Comparison of ENCODE assay signal across 17 cellular contexts in genomic region chr2:236336575-236337464, GRCh38.
DNase-seq lines count a peak whose midpoint lies in the region; ATAC-seq and TF ChIP-seq lines count a peak whose summit lies in the region.
"Had no signal": no experiment of that assay in that cellular context is flagged by ENCODE, and none has a peak within 500 bp of the region (broad histone marks: within the 10 kb centered on the region; RNA-seq: fewer than 3 reads in every experiment).

No MANE protein-coding gene starts in this region.

- no peak overlapping the region for H3K27ac ChIP-seq in right atrium auricular region
- H3K27ac ChIP-seq in esophagus squamous epithelium, result peak overlapping the region in 3 of 4 donors; percentile 77 to 88 (median 80)
- peak overlapping the region; percentile 72 to 79 for H3K27ac ChIP-seq in tibial artery
- H3K27ac ChIP-seq: HL-60 had no signal

- peaks cover 22% of the 10 kb centered on the region for H3K9me3 Mint-ChIP-seq in nephron progenitor cell
- H3K9me3 Mint-ChIP-seq in activated naive CD4-positive, alpha-beta T cell treated with anti-CD3 and anti-CD28 coated beads, Interleukin-2, amount 50 U/mL, for 72 hours, result no peaks in the 10 kb centered on the region

- peak overlapping the region; percentile 30 for H3K27ac Mint-ChIP-seq in nephron progenitor cell
- H3K27ac Mint-ChIP-seq in activated naive CD4-positive, alpha-beta T cell treated with anti-CD3 and anti-CD28 coated beads, Interleukin-2, amount 50 U/mL, for 72 hours, result no peak overlapping the region

- DNase-seq in right atrium auricular region (ENCODE audit: low spot score) (peak; percentile 26), Right ventricle myocardium superior (no peak), esophagus squamous epithelium (lab: John Stamatoyannopoulos, UW) (no peak), nephron progenitor cell (no peak), tibial artery (no peak), HuH-7.5 (ENCODE audit: low spot score) (no peak)
- no peak for DNase-seq in activated T-cell treated with anti-CD3 and anti-CD28 coated beads, Interleukin-2, amount 50 U/mL, for 1 hour
- no peak for DNase-seq in activated naive CD4-positive, alpha-beta T cell treated with anti-CD3 and anti-CD28 coated beads, Interleukin-2, amount 50 U/mL, for 72 hours (ENCODE audit: low spot score in 2 of 2)
- DNase-seq: 8988T; DMS79 treated with DMSO at 0.1 percent for 48 hours; NCI-H187; NCI-H69; NK-92 treated with Interleukin-12 subunit alpha and Interleukin-12 subunit beta, amount 100 ng/mL, for 24 hours; OCI-M1 had no signal

- H3K4me3 ChIP-seq in right atrium auricular region (no peak overlapping the region), esophagus squamous epithelium (no peak overlapping the region), tibial artery (no peak overlapping the region)
- H3K4me3 ChIP-seq: HAP-1, K562 had no signal

- peaks cover 27% of the 10 kb centered on the region for H3K4me1 Mint-ChIP-seq in nephron progenitor cell

- peaks cover 61% of the 10 kb centered on the region for H3K36me3 Mint-ChIP-seq in nephron progenitor cell (ENCODE audit: low read depth)
- H3K36me3 Mint-ChIP-seq in activated naive CD4-positive, alpha-beta T cell treated with anti-CD3 and anti-CD28 coated beads, Interleukin-2, amount 50 U/mL, for 72 hours, result no peaks in the 10 kb centered on the region

- no peak overlapping the region for H3K4me3 Mint-ChIP-seq in nephron progenitor cell

- intact Hi-C loops in Right ventricle myocardium superior (cut with DNase I) (no loop called here), esophagus squamous epithelium (cut with DNase I) (no loop called here), tibial artery (cut with DNase I; ENCODE audit: low total_unique reads) (no loop called here)

- H3K4me1 ChIP-seq in right atrium auricular region (no peaks in the 10 kb centered on the region), esophagus squamous epithelium (peaks cover 0 to 18% (median 0%) of the 10 kb centered on the region in 3 donors), tibial artery (peaks cover 0 to 50% (median 16%) of the 10 kb centered on the region in 4 donors)
- H3K4me1 ChIP-seq: HAP-1 had no signal

- no peak for ATAC-seq in Right ventricle myocardium superior (ENCODE audit: poor library complexity)
- ATAC-seq in activated naive CD4-positive, alpha-beta T cell treated with anti-CD3 and anti-CD28 coated beads, Interleukin-2, amount 50 U/mL, for 72 hours, result no peak
- ATAC-seq: K562 had no signal

- TF ChIP-seq CTCF in right atrium auricular region (IDR thresholded peaks at IDR 0.05) (no peak), esophagus squamous epithelium (IDR thresholded peaks at IDR 0.05) (no peak), nephron progenitor cell (IDR thresholded peaks at IDR 0.05) (no peak), tibial artery (IDR thresholded peaks at IDR 0.05) (no peak)

- H3K27me3 ChIP-seq in right atrium auricular region, result no peaks in the 10 kb centered on the region
- no peaks in the 10 kb centered on the region for H3K27me3 ChIP-seq in esophagus squamous epithelium
- H3K27me3 ChIP-seq in tibial artery, result no peaks in the 10 kb centered on the region

- 88% methylated on average over 19 to 22 of the region's 30 CpGs for WGBS in esophagus squamous epithelium, 2 donors

- H3K36me3 ChIP-seq in right atrium auricular region (no peaks in the 10 kb centered on the region), esophagus squamous epithelium (no peaks in the 10 kb centered on the region), tibial artery (peaks cover 0 to 3% (median 0%) of the 10 kb centered on the region in 3 donors)
- H3K36me3 ChIP-seq: HAP-1 had no signal

- no peaks in the 10 kb centered on the region for H3K27me3 Mint-ChIP-seq in nephron progenitor cell (ENCODE audit: low read depth, poor library complexity)

- H3K9me3 ChIP-seq in right atrium auricular region (no peaks in the 10 kb centered on the region), esophagus squamous epithelium (no peaks in the 10 kb centered on the region), tibial artery (no peaks in the 10 kb centered on the region)
- H3K9me3 ChIP-seq: HAP-1 had no signal

- TF ChIP-seq POLR2A in esophagus squamous epithelium (IDR thresholded peaks at IDR 0.05), result no peak

Comparison
In these comparisons a context has a peak if more than half of its experiments do, and no peak if none do; other contexts are left out.
1. H3K27ac ChIP-seq: peak in esophagus squamous epithelium (3 of 4) and tibial artery (2 of 2); none in right atrium auricular region (0 of 2).